8 cellular contexts compared by ENCODE assay signal in genomic region chr5:59799668-59800374, GRCh38.
A peak's percentile ranks its signal among the peaks of the same experiment; 100 is the strongest.
DNase-seq lines count a peak whose midpoint lies in the region; ATAC-seq lines count a peak whose summit lies in the region.

No MANE protein-coding gene starts in this region.

- no peaks in the 10 kb centered on the region for H3K9me3 ChIP-seq in CD4-positive, alpha-beta memory T cell (ENCODE audit: control insufficient read depth in 1 of 2, low read length in 2 of 2)
- H3K9me3 ChIP-seq in adipocyte (ENCODE audit: control insufficient read depth, low read length) = no peaks in the 10 kb centered on the region

- H3K27ac Mint-ChIP-seq in CD4-positive, alpha-beta memory T cell = no peak overlapping the region

- ATAC-seq in GM18861 (IDR thresholded peaks at IDR 0.05; ENCODE audit: unreplicated experiment) (peak; percentile 52), HG02981 (IDR thresholded peaks at IDR 0.05; ENCODE audit: unreplicated experiment) (peak; percentile 47), left ventricle myocardium superior (peak; percentile 75)

- peak in 4 of 5 donors; percentile 38 to 45 (median 43) for DNase-seq in CD4-positive, alpha-beta memory T cell
- DNase-seq in NCI-H2196 treated with DMSO at 0.1 percent for 48 hours (lab: John Stamatoyannopoulos, UW; ENCODE audit: unreplicated experiment) = peak; percentile 8
- DNase-seq in adipocyte (ENCODE audit: low read depth) = peak; percentile 84
- DNase-seq in left ventricle myocardium superior = no peak
- DNase-seq in renal cortical epithelial cell (ENCODE audit: low read depth) = peak; percentile 69
- DNase-seq in activated CD4-positive, CD25-positive, alpha-beta regulatory T cell treated with anti-CD3 and anti-CD28 coated beads, Interleukin-2, amount 50 U/mL, for 72 hours = no peak

- CTCF ChIA-PET in CD4-positive, alpha-beta memory T cell (lab: Charles Lee; ENCODE audit: partially characterized antibody) = interaction anchor here (1.2 to 7.8 kb wide), 8 partner anchors 10 to 611 kb away, joined by 3 to 76 read pairs (median 12); no protein-coding TSS in a partner anchor

- H3K4me1 ChIP-seq in CD4-positive, alpha-beta memory T cell (ENCODE audit: insufficient read depth, low read length) = peaks cover 15% of the 10 kb centered on the region
- H3K4me1 ChIP-seq in adipocyte (ENCODE audit: control insufficient read depth, insufficient read depth, low read length) = peaks cover 15% of the 10 kb centered on the region

- H3K4me3 ChIP-seq in CD4-positive, alpha-beta memory T cell (ENCODE audit: low read length in 2 of 2) = no peak overlapping the region
- H3K4me3 ChIP-seq in adipocyte (ENCODE audit: low read length) = no peak overlapping the region

- H3K27ac ChIP-seq in CD4-positive, alpha-beta memory T cell (ENCODE audit: low read depth, low read length) = no peak overlapping the region

- no peaks in the 10 kb centered on the region for H3K36me3 ChIP-seq in CD4-positive, alpha-beta memory T cell (ENCODE audit: insufficient read depth, low read length)
- no peaks in the 10 kb centered on the region for H3K36me3 ChIP-seq in adipocyte (ENCODE audit: control insufficient read depth, insufficient read depth, low read length, severe bottlenecking)

- no peaks in the 10 kb centered on the region for H3K36me3 Mint-ChIP-seq in CD4-positive, alpha-beta memory T cell

- H3K4me1 Mint-ChIP-seq in CD4-positive, alpha-beta memory T cell = no peaks in the 10 kb centered on the region

- peak overlapping the region; percentile 1 for H3K9ac ChIP-seq in adipocyte (ENCODE audit: low read length)

- H3K4me3 Mint-ChIP-seq in CD4-positive, alpha-beta memory T cell = no peak overlapping the region

- H3K9me3 Mint-ChIP-seq in CD4-positive, alpha-beta memory T cell = no peaks in the 10 kb centered on the region

- no peaks in the 10 kb centered on the region for H3K27me3 ChIP-seq in CD4-positive, alpha-beta memory T cell (ENCODE audit: insufficient read depth, low read length)
- H3K27me3 ChIP-seq in adipocyte (replicated peaks; ENCODE audit: control insufficient read depth, insufficient read depth, low read length) = no peaks in the 10 kb centered on the region

- intact Hi-C loops in CD4-positive, alpha-beta memory T cell (cut with micrococcal nuclease) = loop anchor here (1.0 to 5.0 kb wide), 4 partner anchors 128 to 913 kb away; no protein-coding TSS in a partner anchor
- intact Hi-C loops in left ventricle myocardium superior (cut with micrococcal nuclease) = loop anchor here (5.0 to 10.0 kb wide), 3 partner anchors 125 to 408 kb away; no protein-coding TSS in a partner anchor

- POLR2A ChIA-PET in CD4-positive, alpha-beta memory T cell (lab: Charles Lee; ENCODE audit: partially characterized antibody) = no interaction called here

- peaks cover 2 to 3% of the 10 kb centered on the region in 2 donors for H3K27me3 Mint-ChIP-seq in CD4-positive, alpha-beta memory T cell

Comparison
In these comparisons a context has a peak if more than half of its experiments do, and no peak if none do; other contexts are left out.
1. DNase-seq: peak in CD4-positive, alpha-beta memory T cell (4 of 5), NCI-H2196 treated with DMSO at 0.1 percent for 48 hours (single experiment), adipocyte (single experiment) and renal cortical epithelial cell (single experiment); none in left ventricle myocardium superior (single experiment) and activated CD4-positive, CD25-positive, alpha-beta regulatory T cell treated with anti-CD3 and anti-CD28 coated beads, Interleukin-2, amount 50 U/mL, for 72 hours (single experiment).
2. Peak in every context shown above with its lines, with median percentiles within 50 percentile points of each other: ATAC-seq.